Comparison of ENCODE assay signal across 8 cellular contexts in the genomic region with DNA sequence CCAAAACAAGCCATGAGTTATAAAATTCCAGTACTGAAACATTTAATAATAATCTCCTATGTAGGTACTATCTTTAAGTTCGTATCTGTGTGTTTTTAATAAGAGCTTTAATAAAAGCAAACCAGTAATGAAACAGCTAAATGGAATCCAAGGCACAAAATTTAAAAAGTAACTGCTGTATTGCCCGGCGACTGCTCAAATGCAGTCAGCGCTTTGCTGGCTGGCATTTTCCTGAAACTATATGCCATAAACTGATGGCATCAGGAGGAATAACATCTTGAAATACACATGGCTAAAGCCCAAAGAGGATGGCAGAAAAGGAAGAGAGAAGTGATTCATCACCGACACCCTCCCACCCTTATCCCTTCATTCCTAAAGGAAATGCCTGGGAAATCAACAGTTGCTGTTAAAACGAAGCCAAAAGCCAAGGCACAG.
A peak's percentile ranks its signal among the peaks of the same experiment; 100 is the strongest.
DNase-seq lines count a peak whose midpoint lies in the region; ATAC-seq and TF ChIP-seq lines count a peak whose summit lies in the region.

No MANE protein-coding gene starts in this region.

- peaks cover 51% of the 10 kb centered on the region for H3K4me1 Mint-ChIP-seq in endothelial cell (ENCODE audit: unreplicated experiment)
- peaks cover 36% of the 10 kb centered on the region for H3K4me1 Mint-ChIP-seq in neural progenitor cell
- peaks cover 11% of the 10 kb centered on the region for H3K4me1 Mint-ChIP-seq in Calu3 (ENCODE audit: low read depth, unreplicated experiment)

- H3K36me3 Mint-ChIP-seq in endothelial cell (ENCODE audit: low read depth, unreplicated experiment) = peaks cover 20% of the 10 kb centered on the region
- H3K36me3 Mint-ChIP-seq in neural progenitor cell = peaks cover 17% of the 10 kb centered on the region
- H3K36me3 Mint-ChIP-seq in Calu3 (ENCODE audit: insufficient read depth, unreplicated experiment) = no peaks in the 10 kb centered on the region

- DNase-seq in NCI-H226 (peak; percentile 70), endothelial cell (ENCODE audit: low spot score) (no peak), neural progenitor cell (ENCODE audit: low spot score) (no peak), NCI-H187 (lab: John Stamatoyannopoulos, UW) (no peak), SJCRH30 (no peak), Calu3 (no peak)

- no peak overlapping the region for H3K4me3 ChIP-seq in BLaER1 treated with 17β-estradiol and CSF1 and Interleukin-3, amounts not matched to agents 10 nM and 100 nM
- H3K4me3 ChIP-seq in neural progenitor cell (no peak overlapping the region), SJCRH30 (no peak overlapping the region)

- H2AFZ ChIP-seq in neural progenitor cell (replicated peaks) = no peak overlapping the region

- CTCF ChIA-PET in Calu3 (lab: Charles Lee) = interaction anchor here (0.8 kb wide), 1 partner anchor 234 kb away, joined by 6 read pairs; no protein-coding TSS in a partner anchor

- no peaks in the 10 kb centered on the region for H3K36me3 ChIP-seq in BLaER1 treated with 17β-estradiol and CSF1 and Interleukin-3, amounts not matched to agents 10 nM and 100 nM
- H3K36me3 ChIP-seq in neural progenitor cell = no peaks in the 10 kb centered on the region
- no peaks in the 10 kb centered on the region for H3K36me3 ChIP-seq in SJCRH30

- H3K9me3 ChIP-seq in BLaER1 treated with 17β-estradiol and CSF1 and Interleukin-3, amounts not matched to agents 10 nM and 100 nM (replicated peaks in 1 of 11) = peaks cover 8 to 17% (median 10%) of the 10 kb centered on the region in 11 experiments; a peak in 21 of 22 replicates
- no peaks in the 10 kb centered on the region for H3K9me3 ChIP-seq in neural progenitor cell (ENCODE audit: low read depth)
- H3K9me3 ChIP-seq in SJCRH30 (replicated peaks) = no peaks in the 10 kb centered on the region

- H4K20me1 ChIP-seq in BLaER1 treated with 17β-estradiol and CSF1 and Interleukin-3, amounts not matched to agents 10 nM and 100 nM = no peaks in the 10 kb centered on the region
- H4K20me1 ChIP-seq in neural progenitor cell (ENCODE audit: low read depth) = no peaks in the 10 kb centered on the region

- no peak for ATAC-seq in GM21526 (IDR thresholded peaks at IDR 0.05; ENCODE audit: low FRiP score, unreplicated experiment)

- intact Hi-C loops in Calu3 (cut with micrococcal nuclease; ENCODE audit: unreplicated experiment) = no loop called here

- H3K27me3 Mint-ChIP-seq in endothelial cell (ENCODE audit: unreplicated experiment) (peaks cover 8% of the 10 kb centered on the region), neural progenitor cell (ENCODE audit: insufficient read depth, low read depth) (no peaks in the 10 kb centered on the region), Calu3 (ENCODE audit: unreplicated experiment) (no peaks in the 10 kb centered on the region)

- no peaks in the 10 kb centered on the region for H3K27me3 ChIP-seq in BLaER1 treated with 17β-estradiol and CSF1 and Interleukin-3, amounts not matched to agents 10 nM and 100 nM
- no peaks in the 10 kb centered on the region for H3K27me3 ChIP-seq in neural progenitor cell
- no peaks in the 10 kb centered on the region for H3K27me3 ChIP-seq in SJCRH30

- peak overlapping the region in 10 of 11 experiments; percentile 54 to 74 (median 70); a peak in 20 of 22 replicates for H3K27ac ChIP-seq in BLaER1 treated with 17β-estradiol and CSF1 and Interleukin-3, amounts not matched to agents 10 nM and 100 nM
- H3K27ac ChIP-seq in neural progenitor cell = no peak overlapping the region
- H3K27ac ChIP-seq in SJCRH30 = no peak overlapping the region

- H3K27ac Mint-ChIP-seq in endothelial cell (ENCODE audit: unreplicated experiment) (peak overlapping the region; percentile 100), neural progenitor cell (peak overlapping the region; percentile 89), Calu3 (ENCODE audit: unreplicated experiment) (no peak overlapping the region)

- BruUV-seq in Calu3 (replicated peaks; lab: Mats Ljungman, UMichigan) = no TSS peak

- no peaks in the 10 kb centered on the region for H3K79me2 ChIP-seq in neural progenitor cell (ENCODE audit: low read depth)

- TF ChIP-seq CTCF in endothelial cell (IDR thresholded peaks at IDR 0.05; ENCODE audit: unreplicated experiment) (no peak), neural progenitor cell (IDR thresholded peaks at IDR 0.05) (no peak), Calu3 (IDR thresholded peaks at IDR 0.05; ENCODE audit: unreplicated experiment) (no peak)

- H3K9me3 Mint-ChIP-seq in endothelial cell (ENCODE audit: unreplicated experiment) (no peaks in the 10 kb centered on the region), neural progenitor cell (peaks cover 11% of the 10 kb centered on the region), Calu3 (ENCODE audit: low read depth, unreplicated experiment) (peaks cover 4% of the 10 kb centered on the region)

- H3K9ac ChIP-seq in BLaER1 treated with 17β-estradiol and CSF1 and Interleukin-3, amounts not matched to agents 10 nM and 100 nM = peak overlapping the region in 7 of 11 experiments; percentile 21 to 59 (median 45); a peak in 8 of 22 replicates
- no peak overlapping the region for H3K9ac ChIP-seq in neural progenitor cell

- peaks cover 12 to 24% (median 18%) of the 10 kb centered on the region in 10 experiments for H3K4me1 ChIP-seq in BLaER1 treated with 17β-estradiol and CSF1 and Interleukin-3, amounts not matched to agents 10 nM and 100 nM
- H3K4me1 ChIP-seq in neural progenitor cell (no peaks in the 10 kb centered on the region), SJCRH30 (peaks cover 16% of the 10 kb centered on the region)

- H3K4me2 ChIP-seq in BLaER1 treated with 17β-estradiol and CSF1 and Interleukin-3, amounts not matched to agents 10 nM and 100 nM = peak overlapping the region; percentile 35 to 67 (median 60); a peak in 21 of 22 replicates
- H3K4me2 ChIP-seq in neural progenitor cell = no peak overlapping the region

- no peaks in the 10 kb centered on the region for H3F3A ChIP-seq in neural progenitor cell (ENCODE audit: low read depth)

- H3K4me3 Mint-ChIP-seq in endothelial cell (ENCODE audit: unreplicated experiment) (peak overlapping the region; percentile 82), neural progenitor cell (no peak overlapping the region), Calu3 (ENCODE audit: low read depth, unreplicated experiment) (no peak overlapping the region)

Comparison
In these comparisons a context has a peak if more than half of its experiments do, and no peak if none do; other contexts are left out.
1. H3K27ac ChIP-seq: peak in BLaER1 treated with 17β-estradiol and CSF1 and Interleukin-3, amounts not matched to agents 10 nM and 100 nM (10 of 11); none in neural progenitor cell (single experiment) and SJCRH30 (single experiment).